ENCODE assay signal across 8 cellular contexts in the genomic region with DNA sequence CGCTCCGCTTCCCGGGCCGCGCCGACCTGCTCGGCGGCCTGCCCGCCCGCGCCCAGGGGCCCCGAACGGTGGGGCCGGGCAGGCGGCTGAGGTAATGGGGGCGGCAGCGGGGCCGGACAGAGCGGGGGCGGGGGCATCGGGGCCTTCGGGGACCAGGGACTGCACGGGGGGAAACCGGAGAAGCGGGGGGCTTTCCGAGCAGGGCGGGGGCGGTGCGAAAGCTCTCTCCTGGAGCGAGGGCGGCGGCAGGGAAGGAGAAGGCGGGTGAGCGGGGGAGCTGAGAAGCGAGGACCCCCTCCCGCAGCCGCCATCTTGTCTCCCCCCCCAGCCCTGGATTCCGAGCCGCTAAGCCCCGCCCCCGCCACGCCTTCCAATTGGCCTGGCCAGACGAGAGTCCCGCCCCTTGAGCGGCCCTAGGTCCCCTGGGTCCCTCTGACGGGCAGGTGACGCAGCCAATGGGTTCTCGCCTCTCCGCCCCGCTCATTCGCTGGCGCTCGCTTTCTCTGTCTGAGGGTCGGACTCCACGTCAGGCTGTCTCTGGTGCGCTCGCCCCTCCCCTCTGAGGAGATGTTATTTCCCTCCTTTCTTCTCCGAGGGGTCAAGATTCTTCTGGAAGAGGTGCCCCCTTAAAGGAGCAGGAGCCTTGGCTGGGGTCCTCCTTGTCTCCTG. TPM values are rescaled to one million over a fixed set of nuclear protein-coding genes. Genes with fewer than 3 reads are reported as not detected.
DNase-seq lines count a peak whose midpoint lies in the region; ATAC-seq, FAIRE-seq and TF ChIP-seq lines count a peak whose summit lies in the region.

No MANE protein-coding gene starts in this region.

- H3F3A ChIP-seq in DOHH2 (ENCODE audit: control insufficient read depth, insufficient read depth) (peaks cover 8% of the 10 kb centered on the region), GM23248 (ENCODE audit: insufficient read depth) (peaks cover 6% of the 10 kb centered on the region; the same call in 1 of the 2 replicates)

- H4K20me1 ChIP-seq in DOHH2 (ENCODE audit: control insufficient read depth, insufficient read depth, low read depth, low read length): no peaks in the 10 kb centered on the region
- H4K20me1 ChIP-seq in GM23248 (ENCODE audit: insufficient read depth): no peaks in the 10 kb centered on the region
- H4K20me1 ChIP-seq in Karpas-422 (ENCODE audit: insufficient read depth, low read depth, low read length): no peaks in the 10 kb centered on the region

- FAIRE-seq in RCC 7860 (lab: Jason Lieb, UNC): peak; percentile 8

- in situ Hi-C loops in GM23248 (cut with MboI): no loop called here

- TF ChIP-seq CTCF in DOHH2 (IDR thresholded peaks at IDR 0.05; ENCODE audit: low read depth, low read length, poor library complexity, severe bottlenecking): no peak

- WGBS in GM23248 (ENCODE audit: low coverage in 1 of 2, low lambda C conversion rate in 2 of 2, missing lambda C conversion rate in 2 of 2), 2 experiments: 1% methylated on average over 12 to 56 of the region's 58 CpGs

- H3K27me3 Mint-ChIP-seq in activated T-helper 1 cell treated with anti-CD3 and anti-CD28 coated beads, Interleukin-12 subunit alpha, Interleukin-12 subunit beta, Interleukin-2, Interleukin-4 antibody, amounts not matched to agents 30 ng/mL and 10 ng/mL and 1 ng/mL, durations not matched to agents 14 hours and 24 hours and 36 hours (ENCODE audit: insufficient read depth): peaks cover 3% of the 10 kb centered on the region
- no peaks in the 10 kb centered on the region for H3K27me3 Mint-ChIP-seq in naive B cell

- H2AFZ ChIP-seq in GM23248 (peak overlapping the region; percentile 91), Karpas-422 (ENCODE audit: low read length) (peak overlapping the region; percentile 75)

- peaks cover 38% of the 10 kb centered on the region for H3K36me3 ChIP-seq in DOHH2 (ENCODE audit: control insufficient read depth, low read length)
- peaks cover 5% of the 10 kb centered on the region for H3K36me3 ChIP-seq in GM23248 (ENCODE audit: low read depth)
- 0 out of 2 replicates have a peak, but pooled peaks cover 3% of the 10 kb centered on the region for H3K36me3 ChIP-seq in Karpas-422 (ENCODE audit: insufficient read depth, low read length)

- H3K4me2 ChIP-seq in DOHH2 (ENCODE audit: low read length): peak overlapping the region; percentile 98
- H3K4me2 ChIP-seq in GM23248 (ENCODE audit: unreplicated experiment): peak overlapping the region; percentile 94
- peak overlapping the region; percentile 89 for H3K4me2 ChIP-seq in Karpas-422 (ENCODE audit: low read depth, low read length, poor library complexity, severe bottlenecking)

- peak overlapping the region; percentile 89 for H3K4me3 ChIP-seq in DOHH2 (ENCODE audit: low read length)
- H3K4me3 ChIP-seq in GM23248: peak overlapping the region; percentile 85
- H3K4me3 ChIP-seq in Karpas-422 (ENCODE audit: low read length): peak overlapping the region; percentile 72

- H3K9me3 ChIP-seq in DOHH2 (ENCODE audit: control insufficient read depth, insufficient read depth, low read length) (no peaks in the 10 kb centered on the region), GM23248 (ENCODE audit: low read depth) (no peaks in the 10 kb centered on the region), Karpas-422 (ENCODE audit: low read length) (no peaks in the 10 kb centered on the region)

- peaks cover 22% of the 10 kb centered on the region for H3K36me3 Mint-ChIP-seq in activated T-helper 1 cell treated with anti-CD3 and anti-CD28 coated beads, Interleukin-12 subunit alpha, Interleukin-12 subunit beta, Interleukin-2, Interleukin-4 antibody, amounts not matched to agents 30 ng/mL and 10 ng/mL and 1 ng/mL, durations not matched to agents 14 hours and 24 hours and 36 hours (ENCODE audit: low read depth)
- H3K36me3 Mint-ChIP-seq in naive B cell: peaks cover 18 to 24% of the 10 kb centered on the region in 2 donors
- H3K36me3 Mint-ChIP-seq in stimulated activated effector memory CD8-positive, alpha-beta T cell treated with anti-CD3 and anti-CD28 coated beads, Interleukin-12 subunit alpha, Interleukin-12 subunit beta, amount 100 ng/mL, for 72 hours: peaks cover 33% of the 10 kb centered on the region

- ATAC-seq in naive B cell (ENCODE audit: low read depth in 2 of 2): peak; percentile 83
- ATAC-seq in stimulated activated effector memory CD8-positive, alpha-beta T cell treated with anti-CD3 and anti-CD28 coated beads, Interleukin-12 subunit alpha, Interleukin-12 subunit beta, amount 100 ng/mL, for 72 hours: peak; percentile 94

- peak overlapping the region; percentile 89 for H3K4me3 Mint-ChIP-seq in activated T-helper 1 cell treated with anti-CD3 and anti-CD28 coated beads, Interleukin-12 subunit alpha, Interleukin-12 subunit beta, Interleukin-2, Interleukin-4 antibody, amounts not matched to agents 30 ng/mL and 10 ng/mL and 1 ng/mL, durations not matched to agents 14 hours and 24 hours and 36 hours
- H3K4me3 Mint-ChIP-seq in naive B cell: peak overlapping the region; percentile 86 to 96 (median 93)
- H3K4me3 Mint-ChIP-seq in stimulated activated effector memory CD8-positive, alpha-beta T cell treated with anti-CD3 and anti-CD28 coated beads, Interleukin-12 subunit alpha, Interleukin-12 subunit beta, amount 100 ng/mL, for 72 hours: peak overlapping the region; percentile 83

- H3K9ac ChIP-seq in GM23248 (peak overlapping the region; percentile 94), Karpas-422 (ENCODE audit: low read length) (peak overlapping the region; percentile 85)

- peaks cover 39% of the 10 kb centered on the region for H3K79me2 ChIP-seq in DOHH2 (ENCODE audit: control insufficient read depth, low read length)
- H3K79me2 ChIP-seq in GM23248 (ENCODE audit: insufficient read depth): peaks cover 49% of the 10 kb centered on the region
- H3K79me2 ChIP-seq in Karpas-422 (ENCODE audit: low read length): peaks cover 14% of the 10 kb centered on the region

- no peaks in the 10 kb centered on the region for H3K27me3 ChIP-seq in DOHH2 (ENCODE audit: control insufficient read depth, low read length)
- no peaks in the 10 kb centered on the region for H3K27me3 ChIP-seq in GM23248 (replicated peaks; ENCODE audit: insufficient read depth)
- no peaks in the 10 kb centered on the region for H3K27me3 ChIP-seq in Karpas-422 (ENCODE audit: low read length)

- H3K9me2 ChIP-seq in DOHH2 (replicated peaks; ENCODE audit: control insufficient read depth, low read length): no peaks in the 10 kb centered on the region
- no peaks in the 10 kb centered on the region for H3K9me2 ChIP-seq in GM23248 (ENCODE audit: insufficient read depth)
- H3K9me2 ChIP-seq in Karpas-422 (replicated peaks; ENCODE audit: insufficient read depth, low read length): no peaks in the 10 kb centered on the region

- peak overlapping the region; percentile 87 for H3K27ac Mint-ChIP-seq in activated T-helper 1 cell treated with anti-CD3 and anti-CD28 coated beads, Interleukin-12 subunit alpha, Interleukin-12 subunit beta, Interleukin-2, Interleukin-4 antibody, amounts not matched to agents 30 ng/mL and 10 ng/mL and 1 ng/mL, durations not matched to agents 14 hours and 24 hours and 36 hours
- H3K27ac Mint-ChIP-seq in naive B cell: peak overlapping the region; percentile 88 to 95 (median 92)
- H3K27ac Mint-ChIP-seq in stimulated activated effector memory CD8-positive, alpha-beta T cell treated with anti-CD3 and anti-CD28 coated beads, Interleukin-12 subunit alpha, Interleukin-12 subunit beta, amount 100 ng/mL, for 72 hours: peak overlapping the region; percentile 93

- intact Hi-C loops in activated T-helper 1 cell treated with anti-CD3 and anti-CD28 coated beads, Interleukin-12 subunit alpha, Interleukin-12 subunit beta, Interleukin-2, Interleukin-4 antibody, amounts not matched to agents 30 ng/mL and 10 ng/mL and 1 ng/mL, durations not matched to agents 14 hours and 24 hours and 36 hours (cut with micrococcal nuclease): loop anchor here (1.0 to 10.0 kb wide), 10 partner anchors 28 to 512 kb away; a partner anchor contains a TSS

- DNase-seq in GM23248 (peak; percentile 99), Karpas-422 (peak; percentile 99), RCC 7860 (ENCODE audit: low spot score) (peak; percentile 86), fibroblast of gingiva (ENCODE audit: low read depth) (peak; percentile 93), naive B cell (peak; percentile 98)
- peak; percentile 99 for DNase-seq in activated T-helper 1 cell treated with anti-CD3 and anti-CD28 coated beads, Interleukin-12 subunit alpha, Interleukin-12 subunit beta, Interleukin-2, Interleukin-4 antibody, amounts not matched to agents 30 ng/mL and 10 ng/mL and 1 ng/mL, durations not matched to agents 14 hours and 24 hours and 36 hours (ENCODE audit: low spot score)
- DNase-seq in stimulated activated effector memory CD8-positive, alpha-beta T cell treated with anti-CD3 and anti-CD28 coated beads, Interleukin-12 subunit alpha, Interleukin-12 subunit beta, amount 100 ng/mL, for 72 hours (ENCODE audit: low spot score in 2 of 2): peak; percentile 100

- peak overlapping the region; percentile 61 for H3K27ac ChIP-seq in DOHH2 (ENCODE audit: low read depth, low read length)
- peak overlapping the region; percentile 71 for H3K27ac ChIP-seq in GM23248
- no peak overlapping the region for H3K27ac ChIP-seq in Karpas-422 (ENCODE audit: low read length)

- H3K4me1 ChIP-seq in DOHH2 (ENCODE audit: control insufficient read depth, low read length) (peaks cover 33% of the 10 kb centered on the region), GM23248 (ENCODE audit: insufficient read depth) (0 out of 2 replicates have a peak, but pooled peaks cover 5% of the 10 kb centered on the region), Karpas-422 (ENCODE audit: low read length) (peaks cover 25% of the 10 kb centered on the region)

- H3K4me1 Mint-ChIP-seq in activated T-helper 1 cell treated with anti-CD3 and anti-CD28 coated beads, Interleukin-12 subunit alpha, Interleukin-12 subunit beta, Interleukin-2, Interleukin-4 antibody, amounts not matched to agents 30 ng/mL and 10 ng/mL and 1 ng/mL, durations not matched to agents 14 hours and 24 hours and 36 hours (ENCODE audit: low read depth): peaks cover 40% of the 10 kb centered on the region
- peaks cover 28 to 36% (median 29%) of the 10 kb centered on the region in 3 donors for H3K4me1 Mint-ChIP-seq in naive B cell
- peaks cover 45% of the 10 kb centered on the region for H3K4me1 Mint-ChIP-seq in stimulated activated effector memory CD8-positive, alpha-beta T cell treated with anti-CD3 and anti-CD28 coated beads, Interleukin-12 subunit alpha, Interleukin-12 subunit beta, amount 100 ng/mL, for 72 hours

- no peaks in the 10 kb centered on the region for H3K9me3 Mint-ChIP-seq in activated T-helper 1 cell treated with anti-CD3 and anti-CD28 coated beads, Interleukin-12 subunit alpha, Interleukin-12 subunit beta, Interleukin-2, Interleukin-4 antibody, amounts not matched to agents 30 ng/mL and 10 ng/mL and 1 ng/mL, durations not matched to agents 14 hours and 24 hours and 36 hours
- no peaks in the 10 kb centered on the region for H3K9me3 Mint-ChIP-seq in naive B cell
- no peaks in the 10 kb centered on the region for H3K9me3 Mint-ChIP-seq in stimulated activated effector memory CD8-positive, alpha-beta T cell treated with anti-CD3 and anti-CD28 coated beads, Interleukin-12 subunit alpha, Interleukin-12 subunit beta, amount 100 ng/mL, for 72 hours

RNA-seq across cellular contexts. Expression of a gene that starts 0.5 kb away (rescaled TPM):
- 7.9 and 11.3 TPM in 2 replicates for total RNA-seq in GM23248 (2014; rRNA removed; shearing (Covaris generic))
- polyA plus RNA-seq in GM23248 (2016; fragmentation: Nextera tagmentation; extraction: Ambion mirVana) (5.8 and 6.3 TPM in 2 replicates), naive B cell (ENCODE audit: low read depth in 6 of 6) (10 to 100 TPM in 1 of 6 donors, 1 to 10 TPM in 5; 4.8 to 13.4 (median 5.8) TPM)
- 10.3 and 16.2 TPM in 2 replicates for total RNA-seq in Karpas-422 (2014; rRNA removed; shearing (Covaris generic); ENCODE audit: low replicate concordance)
- total RNA-seq in activated T-helper 1 cell treated with anti-CD3 and anti-CD28 coated beads, Interleukin-12 subunit alpha, Interleukin-12 subunit beta, Interleukin-2, Interleukin-4 antibody, amounts not matched to agents 30 ng/mL and 10 ng/mL and 1 ng/mL, durations not matched to agents 14 hours and 24 hours and 36 hours: 22.0 and 25.9 TPM in 2 replicates
